Comparison of ENCODE assay signal across 1 cellular context in the genomic region with DNA sequence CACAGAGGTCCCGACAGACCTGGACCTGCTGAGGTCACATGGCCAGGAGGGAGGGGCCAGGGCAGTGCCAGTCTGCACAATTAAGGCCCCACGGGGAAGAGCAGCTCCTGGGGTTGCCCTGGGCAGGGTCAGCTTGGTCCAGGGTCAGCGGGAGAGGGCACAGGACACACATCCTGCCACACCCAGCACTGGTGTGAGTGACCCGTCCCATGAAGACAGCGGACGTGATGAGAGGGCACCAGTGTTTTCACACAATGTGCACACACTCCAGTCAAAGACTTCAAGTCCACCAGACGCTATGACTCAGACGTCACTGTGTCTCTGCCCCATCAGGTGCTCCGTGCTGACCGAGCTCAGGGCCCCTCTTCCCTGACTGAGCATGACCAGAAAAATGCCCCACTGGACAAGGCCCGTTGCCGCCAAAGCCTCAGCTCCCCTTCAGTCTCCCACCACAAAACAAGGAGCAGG.
TF ChIP-seq lines count a peak whose summit lies in the region.

No MANE protein-coding gene starts in this region.

TF ChIP-seq in HEK293, 187 proteins besides CTCF, POLR2A, EP300 and RAD21 (continued from another document and continues in another):
- TF ChIP-seq, protein P1, sequence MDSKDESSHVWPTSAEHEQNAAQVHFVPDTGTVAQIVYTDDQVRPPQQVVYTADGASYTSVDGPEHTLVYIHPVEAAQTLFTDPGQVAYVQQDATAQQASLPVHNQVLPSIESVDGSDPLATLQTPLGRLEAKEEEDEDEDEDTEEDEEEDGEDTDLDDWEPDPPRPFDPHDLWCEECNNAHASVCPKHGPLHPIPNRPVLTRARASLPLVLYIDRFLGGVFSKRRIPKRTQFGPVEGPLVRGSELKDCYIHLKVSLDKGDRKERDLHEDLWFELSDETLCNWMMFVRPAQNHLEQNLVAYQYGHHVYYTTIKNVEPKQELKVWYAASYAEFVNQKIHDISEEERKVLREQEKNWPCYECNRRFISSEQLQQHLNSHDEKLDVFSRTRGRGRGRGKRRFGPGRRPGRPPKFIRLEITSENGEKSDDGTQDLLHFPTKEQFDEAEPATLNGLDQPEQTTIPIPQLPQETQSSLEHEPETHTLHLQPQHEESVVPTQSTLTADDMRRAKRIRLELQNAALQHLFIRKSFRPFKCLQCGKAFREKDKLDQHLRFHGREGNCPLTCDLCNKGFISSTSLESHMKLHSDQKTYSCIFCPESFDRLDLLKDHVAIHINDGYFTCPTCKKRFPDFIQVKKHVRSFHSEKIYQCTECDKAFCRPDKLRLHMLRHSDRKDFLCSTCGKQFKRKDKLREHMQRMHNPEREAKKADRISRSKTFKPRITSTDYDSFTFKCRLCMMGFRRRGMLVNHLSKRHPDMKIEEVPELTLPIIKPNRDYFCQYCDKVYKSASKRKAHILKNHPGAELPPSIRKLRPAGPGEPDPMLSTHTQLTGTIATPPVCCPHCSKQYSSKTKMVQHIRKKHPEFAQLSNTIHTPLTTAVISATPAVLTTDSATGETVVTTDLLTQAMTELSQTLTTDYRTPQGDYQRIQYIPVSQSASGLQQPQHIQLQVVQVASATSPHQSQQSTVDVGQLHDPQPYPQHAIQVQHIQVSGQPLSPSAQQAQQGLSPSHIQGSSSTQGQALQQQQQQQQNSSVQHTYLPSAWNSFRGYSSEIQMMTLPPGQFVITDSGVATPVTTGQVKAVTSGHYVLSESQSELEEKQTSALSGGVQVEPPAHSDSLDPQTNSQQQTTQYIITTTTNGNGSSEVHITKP (tag by site-specific recombination; IDR thresholded peaks at IDR 0.05), result no peak
- 0 out of 2 replicates have a peak, but pooled peaks have one; percentile 16 for TF ChIP-seq ZNF2 (tag by site-specific recombination; IDR thresholded peaks at IDR 0.05)
- TF ChIP-seq, protein P2, sequence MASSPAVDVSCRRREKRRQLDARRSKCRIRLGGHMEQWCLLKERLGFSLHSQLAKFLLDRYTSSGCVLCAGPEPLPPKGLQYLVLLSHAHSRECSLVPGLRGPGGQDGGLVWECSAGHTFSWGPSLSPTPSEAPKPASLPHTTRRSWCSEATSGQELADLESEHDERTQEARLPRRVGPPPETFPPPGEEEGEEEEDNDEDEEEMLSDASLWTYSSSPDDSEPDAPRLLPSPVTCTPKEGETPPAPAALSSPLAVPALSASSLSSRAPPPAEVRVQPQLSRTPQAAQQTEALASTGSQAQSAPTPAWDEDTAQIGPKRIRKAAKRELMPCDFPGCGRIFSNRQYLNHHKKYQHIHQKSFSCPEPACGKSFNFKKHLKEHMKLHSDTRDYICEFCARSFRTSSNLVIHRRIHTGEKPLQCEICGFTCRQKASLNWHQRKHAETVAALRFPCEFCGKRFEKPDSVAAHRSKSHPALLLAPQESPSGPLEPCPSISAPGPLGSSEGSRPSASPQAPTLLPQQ (tag by site-specific recombination; IDR thresholded peaks at IDR 0.05), result no peak
- TF ChIP-seq KLF8 (tag by site-specific recombination; IDR thresholded peaks at IDR 0.05), result peak; percentile 28; the same call in 1 of the 2 replicates
- no peak for TF ChIP-seq ZNF16 (tag by site-specific recombination; IDR thresholded peaks at IDR 0.05; ENCODE audit: low read depth)
- 0 out of 2 replicates have a peak, but pooled peaks have one; percentile 31 for TF ChIP-seq ZNF10 (tag by site-specific recombination; IDR thresholded peaks at IDR 0.05)
- TF ChIP-seq ZNF433 (tag by site-specific recombination; IDR thresholded peaks at IDR 0.05; ENCODE audit: low read depth), result no peak
- no peak for TF ChIP-seq ZNF610 (tag by site-specific recombination; IDR thresholded peaks at IDR 0.05; ENCODE audit: borderline replicate concordance)
- no peak for TF ChIP-seq ZNF132 (tag by site-specific recombination; IDR thresholded peaks at IDR 0.05; ENCODE audit: borderline replicate concordance)
- peak; percentile 66; the same call in 1 of the 2 replicates for TF ChIP-seq ZNF629 (tag by site-specific recombination; IDR thresholded peaks at IDR 0.05)
- no peak for TF ChIP-seq ZNF341 (tag by site-specific recombination; IDR thresholded peaks at IDR 0.05; ENCODE audit: low read depth)
- TF ChIP-seq ZNF274 (IDR thresholded peaks at IDR 0.05; ENCODE audit: low read length), result no peak
- TF ChIP-seq ZNF274 (tag by site-specific recombination; IDR thresholded peaks at IDR 0.05; ENCODE audit: borderline replicate concordance), result no peak
- TF ChIP-seq, protein P3, sequence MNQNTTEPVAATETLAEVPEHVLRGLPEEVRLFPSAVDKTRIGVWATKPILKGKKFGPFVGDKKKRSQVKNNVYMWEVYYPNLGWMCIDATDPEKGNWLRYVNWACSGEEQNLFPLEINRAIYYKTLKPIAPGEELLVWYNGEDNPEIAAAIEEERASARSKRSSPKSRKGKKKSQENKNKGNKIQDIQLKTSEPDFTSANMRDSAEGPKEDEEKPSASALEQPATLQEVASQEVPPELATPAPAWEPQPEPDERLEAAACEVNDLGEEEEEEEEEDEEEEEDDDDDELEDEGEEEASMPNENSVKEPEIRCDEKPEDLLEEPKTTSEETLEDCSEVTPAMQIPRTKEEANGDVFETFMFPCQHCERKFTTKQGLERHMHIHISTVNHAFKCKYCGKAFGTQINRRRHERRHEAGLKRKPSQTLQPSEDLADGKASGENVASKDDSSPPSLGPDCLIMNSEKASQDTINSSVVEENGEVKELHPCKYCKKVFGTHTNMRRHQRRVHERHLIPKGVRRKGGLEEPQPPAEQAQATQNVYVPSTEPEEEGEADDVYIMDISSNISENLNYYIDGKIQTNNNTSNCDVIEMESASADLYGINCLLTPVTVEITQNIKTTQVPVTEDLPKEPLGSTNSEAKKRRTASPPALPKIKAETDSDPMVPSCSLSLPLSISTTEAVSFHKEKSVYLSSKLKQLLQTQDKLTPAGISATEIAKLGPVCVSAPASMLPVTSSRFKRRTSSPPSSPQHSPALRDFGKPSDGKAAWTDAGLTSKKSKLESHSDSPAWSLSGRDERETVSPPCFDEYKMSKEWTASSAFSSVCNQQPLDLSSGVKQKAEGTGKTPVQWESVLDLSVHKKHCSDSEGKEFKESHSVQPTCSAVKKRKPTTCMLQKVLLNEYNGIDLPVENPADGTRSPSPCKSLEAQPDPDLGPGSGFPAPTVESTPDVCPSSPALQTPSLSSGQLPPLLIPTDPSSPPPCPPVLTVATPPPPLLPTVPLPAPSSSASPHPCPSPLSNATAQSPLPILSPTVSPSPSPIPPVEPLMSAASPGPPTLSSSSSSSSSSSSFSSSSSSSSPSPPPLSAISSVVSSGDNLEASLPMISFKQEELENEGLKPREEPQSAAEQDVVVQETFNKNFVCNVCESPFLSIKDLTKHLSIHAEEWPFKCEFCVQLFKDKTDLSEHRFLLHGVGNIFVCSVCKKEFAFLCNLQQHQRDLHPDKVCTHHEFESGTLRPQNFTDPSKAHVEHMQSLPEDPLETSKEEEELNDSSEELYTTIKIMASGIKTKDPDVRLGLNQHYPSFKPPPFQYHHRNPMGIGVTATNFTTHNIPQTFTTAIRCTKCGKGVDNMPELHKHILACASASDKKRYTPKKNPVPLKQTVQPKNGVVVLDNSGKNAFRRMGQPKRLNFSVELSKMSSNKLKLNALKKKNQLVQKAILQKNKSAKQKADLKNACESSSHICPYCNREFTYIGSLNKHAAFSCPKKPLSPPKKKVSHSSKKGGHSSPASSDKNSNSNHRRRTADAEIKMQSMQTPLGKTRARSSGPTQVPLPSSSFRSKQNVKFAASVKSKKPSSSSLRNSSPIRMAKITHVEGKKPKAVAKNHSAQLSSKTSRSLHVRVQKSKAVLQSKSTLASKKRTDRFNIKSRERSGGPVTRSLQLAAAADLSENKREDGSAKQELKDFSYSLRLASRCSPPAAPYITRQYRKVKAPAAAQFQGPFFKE (tag by site-specific recombination; IDR thresholded peaks at IDR 0.05; ENCODE audit: borderline replicate concordance), result no peak
- TF ChIP-seq MYNN (tag by site-specific recombination; IDR thresholded peaks at IDR 0.05; ENCODE audit: borderline replicate concordance), result no peak
- TF ChIP-seq, protein P4, sequence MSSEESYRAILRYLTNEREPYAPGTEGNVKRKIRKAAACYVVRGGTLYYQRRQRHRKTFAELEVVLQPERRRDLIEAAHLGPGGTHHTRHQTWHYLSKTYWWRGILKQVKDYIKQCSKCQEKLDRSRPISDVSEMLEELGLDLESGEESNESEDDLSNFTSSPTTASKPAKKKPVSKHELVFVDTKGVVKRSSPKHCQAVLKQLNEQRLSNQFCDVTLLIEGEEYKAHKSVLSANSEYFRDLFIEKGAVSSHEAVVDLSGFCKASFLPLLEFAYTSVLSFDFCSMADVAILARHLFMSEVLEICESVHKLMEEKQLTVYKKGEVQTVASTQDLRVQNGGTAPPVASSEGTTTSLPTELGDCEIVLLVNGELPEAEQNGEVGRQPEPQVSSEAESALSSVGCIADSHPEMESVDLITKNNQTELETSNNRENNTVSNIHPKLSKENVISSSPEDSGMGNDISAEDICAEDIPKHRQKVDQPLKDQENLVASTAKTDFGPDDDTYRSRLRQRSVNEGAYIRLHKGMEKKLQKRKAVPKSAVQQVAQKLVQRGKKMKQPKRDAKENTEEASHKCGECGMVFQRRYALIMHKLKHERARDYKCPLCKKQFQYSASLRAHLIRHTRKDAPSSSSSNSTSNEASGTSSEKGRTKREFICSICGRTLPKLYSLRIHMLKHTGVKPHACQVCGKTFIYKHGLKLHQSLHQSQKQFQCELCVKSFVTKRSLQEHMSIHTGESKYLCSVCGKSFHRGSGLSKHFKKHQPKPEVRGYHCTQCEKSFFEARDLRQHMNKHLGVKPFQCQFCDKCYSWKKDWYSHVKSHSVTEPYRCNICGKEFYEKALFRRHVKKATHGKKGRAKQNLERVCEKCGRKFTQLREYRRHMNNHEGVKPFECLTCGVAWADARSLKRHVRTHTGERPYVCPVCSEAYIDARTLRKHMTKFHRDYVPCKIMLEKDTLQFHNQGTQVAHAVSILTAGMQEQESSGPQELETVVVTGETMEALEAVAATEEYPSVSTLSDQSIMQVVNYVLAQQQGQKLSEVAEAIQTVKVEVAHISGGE (tag by site-specific recombination; conservative IDR thresholded peaks at IDR 0.05; ENCODE audit: low read depth), result no peak
- TF ChIP-seq, protein P5, sequence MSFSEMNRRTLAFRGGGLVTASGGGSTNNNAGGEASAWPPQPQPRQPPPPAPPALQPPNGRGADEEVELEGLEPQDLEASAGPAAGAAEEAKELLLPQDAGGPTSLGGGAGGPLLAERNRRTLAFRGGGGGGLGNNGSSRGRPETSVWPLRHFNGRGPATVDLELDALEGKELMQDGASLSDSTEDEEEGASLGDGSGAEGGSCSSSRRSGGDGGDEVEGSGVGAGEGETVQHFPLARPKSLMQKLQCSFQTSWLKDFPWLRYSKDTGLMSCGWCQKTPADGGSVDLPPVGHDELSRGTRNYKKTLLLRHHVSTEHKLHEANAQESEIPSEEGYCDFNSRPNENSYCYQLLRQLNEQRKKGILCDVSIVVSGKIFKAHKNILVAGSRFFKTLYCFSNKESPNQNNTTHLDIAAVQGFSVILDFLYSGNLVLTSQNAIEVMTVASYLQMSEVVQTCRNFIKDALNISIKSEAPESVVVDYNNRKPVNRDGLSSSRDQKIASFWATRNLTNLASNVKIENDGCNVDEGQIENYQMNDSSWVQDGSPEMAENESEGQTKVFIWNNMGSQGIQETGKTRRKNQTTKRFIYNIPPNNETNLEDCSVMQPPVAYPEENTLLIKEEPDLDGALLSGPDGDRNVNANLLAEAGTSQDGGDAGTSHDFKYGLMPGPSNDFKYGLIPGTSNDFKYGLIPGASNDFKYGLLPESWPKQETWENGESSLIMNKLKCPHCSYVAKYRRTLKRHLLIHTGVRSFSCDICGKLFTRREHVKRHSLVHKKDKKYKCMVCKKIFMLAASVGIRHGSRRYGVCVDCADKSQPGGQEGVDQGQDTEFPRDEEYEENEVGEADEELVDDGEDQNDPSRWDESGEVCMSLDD (tag by site-specific recombination; IDR thresholded peaks at IDR 0.05), result no peak; the same call in 1 of the 2 replicates
- TF ChIP-seq ZNF48 (tag by site-specific recombination; IDR thresholded peaks at IDR 0.05), result no peak
- no peak for TF ChIP-seq ZNF302 (tag by site-specific recombination; IDR thresholded peaks at IDR 0.05; ENCODE audit: low read depth)
- TF ChIP-seq, protein P6, sequence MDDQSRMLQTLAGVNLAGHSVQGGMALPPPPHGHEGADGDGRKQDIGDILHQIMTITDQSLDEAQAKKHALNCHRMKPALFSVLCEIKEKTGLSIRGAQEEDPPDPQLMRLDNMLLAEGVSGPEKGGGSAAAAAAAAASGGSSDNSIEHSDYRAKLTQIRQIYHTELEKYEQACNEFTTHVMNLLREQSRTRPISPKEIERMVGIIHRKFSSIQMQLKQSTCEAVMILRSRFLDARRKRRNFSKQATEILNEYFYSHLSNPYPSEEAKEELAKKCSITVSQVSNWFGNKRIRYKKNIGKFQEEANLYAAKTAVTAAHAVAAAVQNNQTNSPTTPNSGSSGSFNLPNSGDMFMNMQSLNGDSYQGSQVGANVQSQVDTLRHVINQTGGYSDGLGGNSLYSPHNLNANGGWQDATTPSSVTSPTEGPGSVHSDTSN (CRISPR knock-in tag; IDR thresholded peaks at IDR 0.05), result no peak
- no peak for TF ChIP-seq ZFP41 (tag by site-specific recombination; IDR thresholded peaks at IDR 0.05; ENCODE audit: borderline replicate concordance)
- TF ChIP-seq, protein P7, sequence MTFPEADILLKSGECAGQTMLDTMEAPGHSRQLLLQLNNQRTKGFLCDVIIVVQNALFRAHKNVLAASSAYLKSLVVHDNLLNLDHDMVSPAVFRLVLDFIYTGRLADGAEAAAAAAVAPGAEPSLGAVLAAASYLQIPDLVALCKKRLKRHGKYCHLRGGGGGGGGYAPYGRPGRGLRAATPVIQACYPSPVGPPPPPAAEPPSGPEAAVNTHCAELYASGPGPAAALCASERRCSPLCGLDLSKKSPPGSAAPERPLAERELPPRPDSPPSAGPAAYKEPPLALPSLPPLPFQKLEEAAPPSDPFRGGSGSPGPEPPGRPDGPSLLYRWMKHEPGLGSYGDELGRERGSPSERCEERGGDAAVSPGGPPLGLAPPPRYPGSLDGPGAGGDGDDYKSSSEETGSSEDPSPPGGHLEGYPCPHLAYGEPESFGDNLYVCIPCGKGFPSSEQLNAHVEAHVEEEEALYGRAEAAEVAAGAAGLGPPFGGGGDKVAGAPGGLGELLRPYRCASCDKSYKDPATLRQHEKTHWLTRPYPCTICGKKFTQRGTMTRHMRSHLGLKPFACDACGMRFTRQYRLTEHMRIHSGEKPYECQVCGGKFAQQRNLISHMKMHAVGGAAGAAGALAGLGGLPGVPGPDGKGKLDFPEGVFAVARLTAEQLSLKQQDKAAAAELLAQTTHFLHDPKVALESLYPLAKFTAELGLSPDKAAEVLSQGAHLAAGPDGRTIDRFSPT (tag by site-specific recombination; IDR thresholded peaks at IDR 0.05), result peak; percentile 79
- TF ChIP-seq ZBTB20 (tag by site-specific recombination; IDR thresholded peaks at IDR 0.05), result no peak
- no peak for TF ChIP-seq ZBTB8A (tag by site-specific recombination; IDR thresholded peaks at IDR 0.05)
- peak; percentile 86 for TF ChIP-seq ZNF394 (tag by site-specific recombination; IDR thresholded peaks at IDR 0.05; ENCODE audit: borderline replicate concordance)
- TF ChIP-seq ZNF335 (tag by site-specific recombination; conservative IDR thresholded peaks at IDR 0.05), result peak; percentile 85; the same call in 1 of the 2 replicates
- TF ChIP-seq BCL11A (tag by site-specific recombination; IDR thresholded peaks at IDR 0.05; ENCODE audit: low read depth), result peak; percentile 15; the same call in 1 of the 2 replicates
- TF ChIP-seq IKZF3 (tag by site-specific recombination; IDR thresholded peaks at IDR 0.05), result no peak
- no peak for TF ChIP-seq RBAK (tag by site-specific recombination; IDR thresholded peaks at IDR 0.05)
- no peak for TF ChIP-seq ZNF623 (tag by site-specific recombination; IDR thresholded peaks at IDR 0.05)
- TF ChIP-seq ZNF707 (tag by site-specific recombination; IDR thresholded peaks at IDR 0.05), result no peak
- TF ChIP-seq ZNF654 (tag by site-specific recombination; IDR thresholded peaks at IDR 0.05; ENCODE audit: low read depth), result no peak
- peak; percentile 81 for TF ChIP-seq ZNF600 (tag by site-specific recombination; IDR thresholded peaks at IDR 0.05)
- no peak for TF ChIP-seq ZNF239 (tag by site-specific recombination; IDR thresholded peaks at IDR 0.05)
